29 cellular contexts compared by ENCODE assay signal in the genomic region with DNA sequence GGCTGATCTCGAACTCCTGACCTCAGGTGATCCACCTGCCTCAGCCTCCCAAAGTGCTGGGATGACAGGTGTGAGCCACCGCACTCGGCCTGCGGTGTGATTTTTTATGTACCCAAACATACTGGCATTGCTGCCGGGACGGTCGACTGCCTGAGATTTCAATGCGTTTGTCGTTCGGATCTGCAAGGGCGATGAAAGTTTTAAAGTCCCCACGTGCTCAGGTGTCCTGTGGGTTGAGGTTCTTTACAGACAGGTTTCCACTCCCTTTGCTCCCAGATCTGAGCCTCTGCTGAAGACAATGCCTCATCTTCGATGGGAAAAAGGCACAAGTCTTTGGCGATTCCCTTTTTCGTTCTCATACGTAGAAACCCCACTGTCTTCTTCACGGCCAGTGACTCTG.
"Had no signal": no experiment of that assay in that cellular context is flagged by ENCODE, and none has a peak within 500 bp of the region (broad histone marks: within the 10 kb centered on the region; RNA-seq: fewer than 3 reads in every experiment).

No MANE protein-coding gene starts in this region.

- H3K4me3 ChIP-seq: coronary artery, esophagus squamous epithelium had no signal

- ATAC-seq: activated CD4-positive, alpha-beta T cell treated with anti-CD3 and anti-CD28 coated beads for 36 hours; activated CD8-positive, alpha-beta T cell treated with anti-CD3 and anti-CD28 coated beads for 36 hours; activated T-cell treated with anti-CD3 and anti-CD28 coated beads, Interleukin-2, amount 50 U/mL, for 4 hours; activated T-helper 17 cell treated with anti-CD3 and anti-CD28 coated beads, Interleukin-2, amount 50 U/mL, for 72 hours; effector memory CD8-positive, alpha-beta T cell; T-helper 17 cell had no signal

- H3K36me3 ChIP-seq: brain microvascular endothelial cell, esophagus squamous epithelium, WERI-Rb-1 had no signal

- H3K27ac Mint-ChIP-seq: activated CD4-positive, alpha-beta T cell treated with anti-CD3 and anti-CD28 coated beads for 36 hours; activated CD4-positive, alpha-beta T cell treated with anti-CD3 and anti-CD28 coated beads, Interleukin-2, amount 10 ng/mL, durations not matched to agents 7 days and 5 days; activated CD8-positive, alpha-beta T cell treated with anti-CD3 and anti-CD28 coated beads for 36 hours; activated naive CD8-positive, alpha-beta T cell; activated T-helper 17 cell treated with anti-CD3 and anti-CD28 coated beads, Interleukin-2, amount 50 U/mL, for 72 hours; effector memory CD8-positive, alpha-beta T cell; T-helper 17 cell; T-helper 2 cell treated with Interferon-gamma antibody and Interleukin-4, amounts not matched to agents 5 μg/mL and 100 μg/mL, for 36 hours had no signal

- H3K4me1 ChIP-seq: esophagus squamous epithelium had no signal

- H3K27ac ChIP-seq: brain microvascular endothelial cell, coronary artery, esophagus squamous epithelium, WERI-Rb-1 had no signal

- H3K4me1 Mint-ChIP-seq: activated CD4-positive, alpha-beta T cell treated with anti-CD3 and anti-CD28 coated beads for 36 hours; activated CD4-positive, alpha-beta T cell treated with anti-CD3 and anti-CD28 coated beads, Interleukin-2, amount 10 ng/mL, durations not matched to agents 7 days and 5 days; activated T-helper 17 cell treated with anti-CD3 and anti-CD28 coated beads, Interleukin-2, amount 50 U/mL, for 72 hours; central memory CD8-positive, alpha-beta T cell; T-helper 17 cell had no signal

- H3K27me3 Mint-ChIP-seq: activated CD4-positive, alpha-beta T cell treated with anti-CD3 and anti-CD28 coated beads for 36 hours; activated CD4-positive, alpha-beta T cell treated with anti-CD3 and anti-CD28 coated beads, Interleukin-2, amount 10 ng/mL, durations not matched to agents 7 days and 5 days; activated CD8-positive, alpha-beta T cell treated with anti-CD3 and anti-CD28 coated beads for 36 hours; activated naive CD8-positive, alpha-beta T cell; activated T-helper 17 cell treated with anti-CD3 and anti-CD28 coated beads, Interleukin-2, amount 50 U/mL, for 72 hours; central memory CD8-positive, alpha-beta T cell; effector memory CD8-positive, alpha-beta T cell; T-helper 17 cell had no signal

- DNase-seq: activated CD4-positive, alpha-beta T cell treated with anti-CD3 and anti-CD28 coated beads for 36 hours; activated CD4-positive, alpha-beta T cell treated with anti-CD3 and anti-CD28 coated beads, Interleukin-2, amount 10 ng/mL, durations not matched to agents 7 days and 5 days; activated CD4-positive, alpha-beta T cell treated with anti-CD3 and anti-CD28 coated beads, Interleukin-2, amount 50 U/mL, for 48 hours; activated CD4-positive, CD25-positive, alpha-beta regulatory T cell; activated CD4-positive, CD25-positive, alpha-beta regulatory T cell treated with anti-CD3 and anti-CD28 coated beads, Interleukin-2, amount 50 U/mL, for 72 hours; activated CD8-positive, alpha-beta memory T cell treated with anti-CD3 and anti-CD28 coated beads for 24 hours; activated CD8-positive, alpha-beta T cell treated with anti-CD3 and anti-CD28 coated beads for 36 hours; activated effector memory CD4-positive, alpha-beta T cell treated with Interleukin-2 at 50 U/mL for 16 hours; activated gamma-delta T cell treated with Interleukin-2 at 50 U/mL for 16 hours; activated naive CD4-positive, alpha-beta T cell treated with anti-CD3 and anti-CD28 coated beads, Interleukin-2, amount 50 U/mL, for 16 hours; activated naive CD4-positive, alpha-beta T cell treated with Interleukin-2 at 50 U/mL for 16 hours; activated T-cell treated with anti-CD3 and anti-CD28 coated beads, Interleukin-2, amount 50 U/mL, for 4 hours; amniotic stem cell; anterior cingulate cortex; brain microvascular endothelial cell; dermis blood vessel endothelial cell; effector CD4-positive, alpha-beta T cell; effector memory CD8-positive, alpha-beta T cell; erythroblast; esophagus squamous epithelium; T-helper 1 cell; T-helper 17 cell; T1000; WERI-Rb-1 had no signal

- H3K36me3 Mint-ChIP-seq: activated naive CD8-positive, alpha-beta T cell had no signal

- H3K4me3 Mint-ChIP-seq: activated CD4-positive, alpha-beta T cell treated with anti-CD3 and anti-CD28 coated beads for 36 hours; activated CD4-positive, alpha-beta T cell treated with anti-CD3 and anti-CD28 coated beads, Interleukin-2, amount 10 ng/mL, durations not matched to agents 7 days and 5 days; activated CD8-positive, alpha-beta T cell treated with anti-CD3 and anti-CD28 coated beads for 36 hours; activated naive CD8-positive, alpha-beta T cell; activated T-cell treated with anti-CD3 and anti-CD28 coated beads, Interleukin-2, amount 50 U/mL, for 4 hours; activated T-helper 17 cell treated with anti-CD3 and anti-CD28 coated beads, Interleukin-2, amount 50 U/mL, for 72 hours; central memory CD8-positive, alpha-beta T cell; effector memory CD8-positive, alpha-beta T cell; T-helper 17 cell; T-helper 2 cell treated with Interferon-gamma antibody and Interleukin-4, amounts not matched to agents 5 μg/mL and 100 μg/mL, for 36 hours had no signal

- H3K27me3 ChIP-seq: brain microvascular endothelial cell, esophagus squamous epithelium had no signal
